2 cellular contexts compared by ENCODE assay signal in the genomic region with DNA sequence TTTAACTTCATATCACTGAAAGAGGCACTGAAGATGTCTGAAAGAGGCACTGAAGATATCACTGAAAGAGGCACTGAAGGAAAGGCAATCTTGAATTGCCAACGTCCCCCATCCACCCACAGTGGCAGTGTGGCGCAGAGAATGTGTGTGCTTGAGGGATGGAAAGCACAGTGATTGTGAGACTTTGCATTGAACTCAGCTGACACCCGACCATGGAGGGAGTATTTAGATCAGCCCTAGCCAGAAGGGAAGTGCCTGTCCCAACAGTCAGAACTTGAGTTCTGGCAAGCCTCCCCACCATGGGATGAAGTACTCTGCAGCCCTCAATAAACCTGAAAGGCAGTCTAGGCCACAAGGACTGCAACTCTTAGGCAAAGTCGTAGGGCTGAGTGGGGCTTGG.
TF ChIP-seq lines count a peak whose summit lies in the region.

No MANE protein-coding gene starts in this region.

TF ChIP-seq in GM23338, 12 proteins besides CTCF, POLR2A, EP300 and RAD21:
- no peak for TF ChIP-seq EZH2phosphoT487 (IDR thresholded peaks at IDR 0.05; ENCODE audit: unreplicated experiment)
- no peak for TF ChIP-seq POLR2AphosphoS5 (IDR thresholded peaks at IDR 0.05; ENCODE audit: low read depth)
- TF ChIP-seq NANOG (IDR thresholded peaks at IDR 0.05; ENCODE audit: borderline replicate concordance), result no peak
- TF ChIP-seq, protein P1, sequence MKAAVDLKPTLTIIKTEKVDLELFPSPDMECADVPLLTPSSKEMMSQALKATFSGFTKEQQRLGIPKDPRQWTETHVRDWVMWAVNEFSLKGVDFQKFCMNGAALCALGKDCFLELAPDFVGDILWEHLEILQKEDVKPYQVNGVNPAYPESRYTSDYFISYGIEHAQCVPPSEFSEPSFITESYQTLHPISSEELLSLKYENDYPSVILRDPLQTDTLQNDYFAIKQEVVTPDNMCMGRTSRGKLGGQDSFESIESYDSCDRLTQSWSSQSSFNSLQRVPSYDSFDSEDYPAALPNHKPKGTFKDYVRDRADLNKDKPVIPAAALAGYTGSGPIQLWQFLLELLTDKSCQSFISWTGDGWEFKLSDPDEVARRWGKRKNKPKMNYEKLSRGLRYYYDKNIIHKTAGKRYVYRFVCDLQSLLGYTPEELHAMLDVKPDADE (IDR thresholded peaks at IDR 0.05), result no peak
- TF ChIP-seq, protein P2, sequence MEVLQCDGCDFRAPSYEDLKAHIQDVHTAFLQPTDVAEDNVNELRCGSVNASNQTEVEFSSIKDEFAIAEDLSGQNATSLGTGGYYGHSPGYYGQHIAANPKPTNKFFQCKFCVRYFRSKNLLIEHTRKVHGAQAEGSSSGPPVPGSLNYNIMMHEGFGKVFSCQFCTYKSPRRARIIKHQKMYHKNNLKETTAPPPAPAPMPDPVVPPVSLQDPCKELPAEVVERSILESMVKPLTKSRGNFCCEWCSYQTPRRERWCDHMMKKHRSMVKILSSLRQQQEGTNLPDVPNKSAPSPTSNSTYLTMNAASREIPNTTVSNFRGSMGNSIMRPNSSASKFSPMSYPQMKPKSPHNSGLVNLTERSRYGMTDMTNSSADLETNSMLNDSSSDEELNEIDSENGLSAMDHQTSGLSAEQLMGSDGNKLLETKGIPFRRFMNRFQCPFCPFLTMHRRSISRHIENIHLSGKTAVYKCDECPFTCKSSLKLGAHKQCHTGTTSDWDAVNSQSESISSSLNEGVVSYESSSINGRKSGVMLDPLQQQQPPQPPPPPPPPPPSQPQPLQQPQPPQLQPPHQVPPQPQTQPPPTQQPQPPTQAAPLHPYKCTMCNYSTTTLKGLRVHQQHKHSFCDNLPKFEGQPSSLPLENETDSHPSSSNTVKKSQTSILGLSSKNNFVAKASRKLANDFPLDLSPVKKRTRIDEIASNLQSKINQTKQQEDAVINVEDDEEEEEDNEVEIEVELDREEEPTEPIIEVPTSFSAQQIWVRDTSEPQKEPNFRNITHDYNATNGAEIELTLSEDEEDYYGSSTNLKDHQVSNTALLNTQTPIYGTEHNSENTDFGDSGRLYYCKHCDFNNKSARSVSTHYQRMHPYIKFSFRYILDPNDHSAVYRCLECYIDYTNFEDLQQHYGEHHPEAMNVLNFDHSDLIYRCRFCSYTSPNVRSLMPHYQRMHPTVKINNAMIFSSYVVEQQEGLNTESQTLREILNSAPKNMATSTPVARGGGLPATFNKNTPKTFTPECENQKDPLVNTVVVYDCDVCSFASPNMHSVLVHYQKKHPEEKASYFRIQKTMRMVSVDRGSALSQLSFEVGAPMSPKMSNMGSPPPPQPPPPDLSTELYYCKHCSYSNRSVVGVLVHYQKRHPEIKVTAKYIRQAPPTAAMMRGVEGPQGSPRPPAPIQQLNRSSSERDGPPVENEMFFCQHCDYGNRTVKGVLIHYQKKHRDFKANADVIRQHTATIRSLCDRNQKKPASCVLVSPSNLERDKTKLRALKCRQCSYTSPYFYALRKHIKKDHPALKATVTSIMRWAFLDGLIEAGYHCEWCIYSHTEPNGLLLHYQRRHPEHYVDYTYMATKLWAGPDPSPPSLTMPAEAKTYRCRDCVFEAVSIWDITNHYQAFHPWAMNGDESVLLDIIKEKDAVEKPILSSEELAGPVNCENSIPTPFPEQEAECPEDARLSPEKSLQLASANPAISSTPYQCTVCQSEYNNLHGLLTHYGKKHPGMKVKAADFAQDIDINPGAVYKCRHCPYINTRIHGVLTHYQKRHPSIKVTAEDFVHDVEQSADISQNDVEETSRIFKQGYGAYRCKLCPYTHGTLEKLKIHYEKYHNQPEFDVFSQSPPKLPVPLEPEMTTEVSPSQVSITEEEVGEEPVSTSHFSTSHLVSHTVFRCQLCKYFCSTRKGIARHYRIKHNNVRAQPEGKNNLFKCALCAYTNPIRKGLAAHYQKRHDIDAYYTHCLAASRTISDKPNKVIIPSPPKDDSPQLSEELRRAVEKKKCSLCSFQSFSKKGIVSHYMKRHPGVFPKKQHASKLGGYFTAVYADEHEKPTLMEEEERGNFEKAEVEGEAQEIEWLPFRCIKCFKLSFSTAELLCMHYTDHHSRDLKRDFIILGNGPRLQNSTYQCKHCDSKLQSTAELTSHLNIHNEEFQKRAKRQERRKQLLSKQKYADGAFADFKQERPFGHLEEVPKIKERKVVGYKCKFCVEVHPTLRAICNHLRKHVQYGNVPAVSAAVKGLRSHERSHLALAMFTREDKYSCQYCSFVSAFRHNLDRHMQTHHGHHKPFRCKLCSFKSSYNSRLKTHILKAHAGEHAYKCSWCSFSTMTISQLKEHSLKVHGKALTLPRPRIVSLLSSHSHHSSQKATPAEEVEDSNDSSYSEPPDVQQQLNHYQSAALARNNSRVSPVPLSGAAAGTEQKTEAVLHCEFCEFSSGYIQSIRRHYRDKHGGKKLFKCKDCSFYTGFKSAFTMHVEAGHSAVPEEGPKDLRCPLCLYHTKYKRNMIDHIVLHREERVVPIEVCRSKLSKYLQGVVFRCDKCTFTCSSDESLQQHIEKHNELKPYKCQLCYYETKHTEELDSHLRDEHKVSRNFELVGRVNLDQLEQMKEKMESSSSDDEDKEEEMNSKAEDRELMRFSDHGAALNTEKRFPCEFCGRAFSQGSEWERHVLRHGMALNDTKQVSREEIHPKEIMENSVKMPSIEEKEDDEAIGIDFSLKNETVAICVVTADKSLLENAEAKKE (CRISPR knock-in tag; IDR thresholded peaks at IDR 0.05), result no peak
- no peak for TF ChIP-seq ZNF114 (CRISPR knock-in tag; IDR thresholded peaks at IDR 0.05)
- TF ChIP-seq STAT1 (IDR thresholded peaks at IDR 0.05; ENCODE audit: unreplicated experiment), result no peak
- TF ChIP-seq EZH2 (IDR thresholded peaks at IDR 0.05; ENCODE audit: low read depth, unreplicated experiment), result no peak
- TF ChIP-seq JUNB (IDR thresholded peaks at IDR 0.05; ENCODE audit: unreplicated experiment), result no peak
- no peak for TF ChIP-seq CREB1 (CRISPR knock-in tag; IDR thresholded peaks at IDR 0.05; ENCODE audit: low read depth)

TF ChIP-seq in HepG2, 621 proteins besides CTCF, POLR2A, EP300 and RAD21:
- TF ChIP-seq, protein P3, sequence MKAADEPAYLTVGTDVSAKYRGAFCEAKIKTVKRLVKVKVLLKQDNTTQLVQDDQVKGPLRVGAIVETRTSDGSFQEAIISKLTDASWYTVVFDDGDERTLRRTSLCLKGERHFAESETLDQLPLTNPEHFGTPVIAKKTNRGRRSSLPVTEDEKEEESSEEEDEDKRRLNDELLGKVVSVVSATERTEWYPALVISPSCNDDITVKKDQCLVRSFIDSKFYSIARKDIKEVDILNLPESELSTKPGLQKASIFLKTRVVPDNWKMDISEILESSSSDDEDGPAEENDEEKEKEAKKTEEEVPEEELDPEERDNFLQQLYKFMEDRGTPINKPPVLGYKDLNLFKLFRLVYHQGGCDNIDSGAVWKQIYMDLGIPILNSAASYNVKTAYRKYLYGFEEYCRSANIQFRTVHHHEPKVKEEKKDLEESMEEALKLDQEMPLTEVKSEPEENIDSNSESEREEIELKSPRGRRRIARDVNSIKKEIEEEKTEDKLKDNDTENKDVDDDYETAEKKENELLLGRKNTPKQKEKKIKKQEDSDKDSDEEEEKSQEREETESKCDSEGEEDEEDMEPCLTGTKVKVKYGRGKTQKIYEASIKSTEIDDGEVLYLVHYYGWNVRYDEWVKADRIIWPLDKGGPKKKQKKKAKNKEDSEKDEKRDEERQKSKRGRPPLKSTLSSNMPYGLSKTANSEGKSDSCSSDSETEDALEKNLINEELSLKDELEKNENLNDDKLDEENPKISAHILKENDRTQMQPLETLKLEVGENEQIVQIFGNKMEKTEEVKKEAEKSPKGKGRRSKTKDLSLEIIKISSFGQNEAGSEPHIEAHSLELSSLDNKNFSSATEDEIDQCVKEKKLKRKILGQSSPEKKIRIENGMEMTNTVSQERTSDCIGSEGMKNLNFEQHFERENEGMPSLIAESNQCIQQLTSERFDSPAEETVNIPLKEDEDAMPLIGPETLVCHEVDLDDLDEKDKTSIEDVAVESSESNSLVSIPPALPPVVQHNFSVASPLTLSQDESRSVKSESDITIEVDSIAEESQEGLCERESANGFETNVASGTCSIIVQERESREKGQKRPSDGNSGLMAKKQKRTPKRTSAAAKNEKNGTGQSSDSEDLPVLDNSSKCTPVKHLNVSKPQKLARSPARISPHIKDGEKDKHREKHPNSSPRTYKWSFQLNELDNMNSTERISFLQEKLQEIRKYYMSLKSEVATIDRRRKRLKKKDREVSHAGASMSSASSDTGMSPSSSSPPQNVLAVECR (CRISPR knock-in tag; IDR thresholded peaks at IDR 0.05; ENCODE audit: borderline replicate concordance), result 0 out of 2 replicates have a peak, but pooled peaks have one; percentile 10
- TF ChIP-seq SRY (CRISPR knock-in tag; IDR thresholded peaks at IDR 0.05), result no peak
- TF ChIP-seq ZMYM4 (CRISPR knock-in tag; IDR thresholded peaks at IDR 0.05), result peak; percentile 42; the same call in 1 of the 2 replicates
- TF ChIP-seq FOXC1 (CRISPR knock-in tag; IDR thresholded peaks at IDR 0.05; ENCODE audit: borderline replicate concordance), result 0 out of 2 replicates have a peak, but pooled peaks have one; percentile 51
- no peak for TF ChIP-seq ZNF644 (CRISPR knock-in tag; IDR thresholded peaks at IDR 0.05; ENCODE audit: low read depth)
- TF ChIP-seq SKI (IDR thresholded peaks at IDR 0.05; ENCODE audit: partially characterized antibody), result no peak
